Comparison of ENCODE assay signal across 17 cellular contexts in genomic region chr2:200329384-200329783, GRCh38. TPM values are rescaled to one million over a fixed set of nuclear protein-coding genes. Genes with fewer than 3 reads are reported as not detected.
A peak's percentile ranks its signal among the peaks of the same experiment; 100 is the strongest.
DNase-seq lines count a peak whose midpoint lies in the region; ATAC-seq and TF ChIP-seq lines count a peak whose summit lies in the region.
"Had no signal": no experiment of that assay in that cellular context is flagged by ENCODE, and none has a peak within 500 bp of the region (broad histone marks: within the 10 kb centered on the region; RNA-seq: fewer than 3 reads in every experiment).

No MANE protein-coding gene starts in this region.

- CTCF ChIA-PET in Caco-2 (lab: Charles Lee) = no interaction called here
- CTCF ChIA-PET in WTC11 (lab: Charles Lee) = interaction anchor here (0.7 to 0.9 kb wide), 2 partner anchors 12 to 343 kb away, joined by 3 read pairs; no protein-coding TSS in a partner anchor

- no peaks in the 10 kb centered on the region for H3K27me3 ChIP-seq in Caco-2 (replicated peaks; ENCODE audit: control insufficient read depth, insufficient read depth, low read length)

- H3K36me3 Mint-ChIP-seq in Caco-2 (ENCODE audit: insufficient read depth, unreplicated experiment) (peaks cover 62% of the 10 kb centered on the region), WTC11 (peaks cover 36% of the 10 kb centered on the region), nephron progenitor cell (ENCODE audit: low read depth) (peaks cover 15% of the 10 kb centered on the region)
- H3K36me3 Mint-ChIP-seq: CD4-positive, alpha-beta memory T cell had no signal

- peaks cover 6% of the 10 kb centered on the region for H3K4me1 Mint-ChIP-seq in Caco-2 (ENCODE audit: low read depth, unreplicated experiment)
- H3K4me1 Mint-ChIP-seq in WTC11 = peaks cover 40% of the 10 kb centered on the region
- H3K4me1 Mint-ChIP-seq in nephron progenitor cell = peaks cover 5% of the 10 kb centered on the region
- H3K4me1 Mint-ChIP-seq: CD4-positive, alpha-beta memory T cell had no signal

- BruUV-seq in Caco-2 (replicated peaks; lab: Mats Ljungman, UMichigan) = no TSS peak

- POLR2A ChIA-PET in Caco-2 (lab: Charles Lee) (no interaction called here), WTC11 (lab: Charles Lee) (interaction anchor here (0.6 kb wide), 1 partner anchor 23 kb away, joined by 3 read pairs; no protein-coding TSS in a partner anchor)

- H3K9me3 ChIP-seq in Caco-2 = no peaks in the 10 kb centered on the region

- H3K27ac Mint-ChIP-seq in Caco-2 (ENCODE audit: unreplicated experiment) (peak overlapping the region; percentile 55), WTC11 (peak overlapping the region; percentile 63; the same call in 1 of the 2 replicates), nephron progenitor cell (peak overlapping the region; percentile 36)
- H3K27ac Mint-ChIP-seq: CD4-positive, alpha-beta memory T cell had no signal

- no peak overlapping the region for H3K4me3 Mint-ChIP-seq in Caco-2 (ENCODE audit: unreplicated experiment)
- no peak overlapping the region for H3K4me3 Mint-ChIP-seq in WTC11
- no peak overlapping the region for H3K4me3 Mint-ChIP-seq in nephron progenitor cell
- H3K4me3 Mint-ChIP-seq: CD4-positive, alpha-beta memory T cell had no signal

- peaks cover 4% of the 10 kb centered on the region; the same call in 1 of the 2 replicates for H3K36me3 ChIP-seq in Caco-2 (ENCODE audit: control insufficient read depth, insufficient read depth, low read length)

- ATAC-seq in WTC11 = peak; percentile 56
- ATAC-seq in left ventricle myocardium superior = peak; percentile 36

- H3K27me3 Mint-ChIP-seq in Caco-2 (ENCODE audit: insufficient read depth, unreplicated experiment) (no peaks in the 10 kb centered on the region), WTC11 (ENCODE audit: low read depth) (no peaks in the 10 kb centered on the region), nephron progenitor cell (ENCODE audit: low read depth, poor library complexity) (no peaks in the 10 kb centered on the region)
- H3K27me3 Mint-ChIP-seq: CD4-positive, alpha-beta memory T cell had no signal

- no peaks in the 10 kb centered on the region for H3K9me3 Mint-ChIP-seq in Caco-2 (ENCODE audit: unreplicated experiment)
- H3K9me3 Mint-ChIP-seq in WTC11 = peaks cover 3% of the 10 kb centered on the region; the same call in 1 of the 2 replicates
- H3K9me3 Mint-ChIP-seq in nephron progenitor cell = peaks cover 3% of the 10 kb centered on the region

- DNase-seq in Caco-2 (no peak), WTC11 (ENCODE audit: low spot score) (no peak), left ventricle myocardium superior (no peak), nephron progenitor cell (no peak), superior temporal gyrus (ENCODE audit: extremely low spot score) (no peak), NCI-H748 treated with DMSO at 0.1 percent for 48 hours (lab: John Stamatoyannopoulos, UW) (no peak), NCI-H1092 treated with DMSO at 0.1 percent for 48 hours (lab: John Stamatoyannopoulos, UW) (no peak)
- no peak for DNase-seq in central memory CD4-positive, alpha-beta T cell
- DNase-seq: CD4-positive, alpha-beta memory T cell; DMS53; HCEC 1CT; MM.1S; NCI-H1092; NCI-H146; NCI-H2081 treated with DMSO at 0.1 percent for 48 hours; NCI-H446 treated with DMSO at 0.1 percent for 48 hours; NCI-H69 had no signal

- H3K4me3 ChIP-seq in Caco-2 (ENCODE audit: low read depth, low read length) = no peak overlapping the region

- H3K4me1 ChIP-seq in Caco-2 = no peaks in the 10 kb centered on the region

- no peak for TF ChIP-seq CTCF in Caco-2 (IDR thresholded peaks at IDR 0.05; ENCODE audit: insufficient read depth in 1 of 2, low read depth in 1 of 2, low read length in 1 of 2, severe bottlenecking in 1 of 2, unreplicated experiment in 1 of 2)
- no peak for TF ChIP-seq CTCF in WTC11 (IDR thresholded peaks at IDR 0.05)
- no peak for TF ChIP-seq CTCF in nephron progenitor cell (IDR thresholded peaks at IDR 0.05)

- intact Hi-C loops in Caco-2 (cut with micrococcal nuclease; ENCODE audit: unreplicated experiment) (no loop called here), left ventricle myocardium superior (cut with micrococcal nuclease) (no loop called here)

TF ChIP-seq in WTC11, 78 proteins besides CTCF, POLR2A, EP300 and RAD21 (continues in another document):
- no peak for TF ChIP-seq ZNF396 (CRISPR knock-in tag; IDR thresholded peaks at IDR 0.05; ENCODE audit: borderline replicate concordance)
- TF ChIP-seq ZNF232 (CRISPR knock-in tag; IDR thresholded peaks at IDR 0.05) = no peak
- TF ChIP-seq STAT6 (CRISPR knock-in tag; conservative IDR thresholded peaks at IDR 0.05; ENCODE audit: low read depth) = no peak
- TF ChIP-seq PREB (CRISPR knock-in tag; IDR thresholded peaks at IDR 0.05; ENCODE audit: borderline replicate concordance) = no peak
- TF ChIP-seq ATF3 (CRISPR knock-in tag; conservative IDR thresholded peaks at IDR 0.05) = no peak
- TF ChIP-seq, protein P1, sequence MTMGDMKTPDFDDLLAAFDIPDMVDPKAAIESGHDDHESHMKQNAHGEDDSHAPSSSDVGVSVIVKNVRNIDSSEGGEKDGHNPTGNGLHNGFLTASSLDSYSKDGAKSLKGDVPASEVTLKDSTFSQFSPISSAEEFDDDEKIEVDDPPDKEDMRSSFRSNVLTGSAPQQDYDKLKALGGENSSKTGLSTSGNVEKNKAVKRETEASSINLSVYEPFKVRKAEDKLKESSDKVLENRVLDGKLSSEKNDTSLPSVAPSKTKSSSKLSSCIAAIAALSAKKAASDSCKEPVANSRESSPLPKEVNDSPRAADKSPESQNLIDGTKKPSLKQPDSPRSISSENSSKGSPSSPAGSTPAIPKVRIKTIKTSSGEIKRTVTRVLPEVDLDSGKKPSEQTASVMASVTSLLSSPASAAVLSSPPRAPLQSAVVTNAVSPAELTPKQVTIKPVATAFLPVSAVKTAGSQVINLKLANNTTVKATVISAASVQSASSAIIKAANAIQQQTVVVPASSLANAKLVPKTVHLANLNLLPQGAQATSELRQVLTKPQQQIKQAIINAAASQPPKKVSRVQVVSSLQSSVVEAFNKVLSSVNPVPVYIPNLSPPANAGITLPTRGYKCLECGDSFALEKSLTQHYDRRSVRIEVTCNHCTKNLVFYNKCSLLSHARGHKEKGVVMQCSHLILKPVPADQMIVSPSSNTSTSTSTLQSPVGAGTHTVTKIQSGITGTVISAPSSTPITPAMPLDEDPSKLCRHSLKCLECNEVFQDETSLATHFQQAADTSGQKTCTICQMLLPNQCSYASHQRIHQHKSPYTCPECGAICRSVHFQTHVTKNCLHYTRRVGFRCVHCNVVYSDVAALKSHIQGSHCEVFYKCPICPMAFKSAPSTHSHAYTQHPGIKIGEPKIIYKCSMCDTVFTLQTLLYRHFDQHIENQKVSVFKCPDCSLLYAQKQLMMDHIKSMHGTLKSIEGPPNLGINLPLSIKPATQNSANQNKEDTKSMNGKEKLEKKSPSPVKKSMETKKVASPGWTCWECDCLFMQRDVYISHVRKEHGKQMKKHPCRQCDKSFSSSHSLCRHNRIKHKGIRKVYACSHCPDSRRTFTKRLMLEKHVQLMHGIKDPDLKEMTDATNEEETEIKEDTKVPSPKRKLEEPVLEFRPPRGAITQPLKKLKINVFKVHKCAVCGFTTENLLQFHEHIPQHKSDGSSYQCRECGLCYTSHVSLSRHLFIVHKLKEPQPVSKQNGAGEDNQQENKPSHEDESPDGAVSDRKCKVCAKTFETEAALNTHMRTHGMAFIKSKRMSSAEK (CRISPR knock-in tag; IDR thresholded peaks at IDR 0.05; ENCODE audit: borderline replicate concordance) = no peak
- TF ChIP-seq, protein P2, sequence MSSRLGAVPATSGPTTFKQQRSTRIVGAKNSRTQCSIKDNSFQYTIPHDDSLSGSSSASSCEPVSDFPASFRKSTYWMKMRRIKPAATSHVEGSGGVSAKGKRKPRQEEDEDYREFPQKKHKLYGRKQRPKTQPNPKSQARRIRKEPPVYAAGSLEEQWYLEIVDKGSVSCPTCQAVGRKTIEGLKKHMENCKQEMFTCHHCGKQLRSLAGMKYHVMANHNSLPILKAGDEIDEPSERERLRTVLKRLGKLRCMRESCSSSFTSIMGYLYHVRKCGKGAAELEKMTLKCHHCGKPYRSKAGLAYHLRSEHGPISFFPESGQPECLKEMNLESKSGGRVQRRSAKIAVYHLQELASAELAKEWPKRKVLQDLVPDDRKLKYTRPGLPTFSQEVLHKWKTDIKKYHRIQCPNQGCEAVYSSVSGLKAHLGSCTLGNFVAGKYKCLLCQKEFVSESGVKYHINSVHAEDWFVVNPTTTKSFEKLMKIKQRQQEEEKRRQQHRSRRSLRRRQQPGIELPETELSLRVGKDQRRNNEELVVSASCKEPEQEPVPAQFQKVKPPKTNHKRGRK (CRISPR knock-in tag; IDR thresholded peaks at IDR 0.05; ENCODE audit: borderline replicate concordance) = no peak

RNA-seq across cellular contexts. Expression of gene SPATS2L, which starts 22.9 kb away (rescaled TPM):
- total RNA-seq in Caco-2 (2022) (189 and 196 TPM in 2 replicates), WTC11 (2021) (103 to 112 TPM (median 111 TPM) in 3 replicates), left ventricle myocardium superior (98.0 TPM)
